1 cellular context compared by ENCODE assay signal in genomic region chr2:215794829-215795546, GRCh38.
TF ChIP-seq lines count a peak whose summit lies in the region.

No MANE protein-coding gene starts in this region.

TF ChIP-seq in endothelial cell of umbilical vein, 7 proteins besides CTCF, POLR2A, EP300 and RAD21 (continued from another document):
- no peak for TF ChIP-seq MAX (IDR thresholded peaks at IDR 0.05; ENCODE audit: insufficient read depth, insufficient read length)
TF ChIP-seq in endothelial cell of umbilical vein: peak in this region for 1.
